8 cellular contexts compared by ENCODE assay signal in genomic region chrX:36898301-36898700, GRCh38.
DNase-seq lines count a peak whose midpoint lies in the region; ATAC-seq and TF ChIP-seq lines count a peak whose summit lies in the region.

No MANE protein-coding gene starts in this region.

- peak; percentile 43; the same call in 1 of the 3 replicates for TF ChIP-seq CTCF in GM12872 (IDR thresholded peaks at IDR 0.05; ENCODE audit: insufficient read depth, low read depth, low read length)
- peak; percentile 33; the same call in 1 of the 2 replicates for TF ChIP-seq CTCF in HFFc6 (IDR thresholded peaks at IDR 0.05)
- peak; percentile 71 for TF ChIP-seq CTCF in SK-N-SH (IDR thresholded peaks at IDR 0.05)
- no peak for TF ChIP-seq CTCF in uterus (IDR thresholded peaks at IDR 0.05)
- TF ChIP-seq CTCF in activated CD8-positive, alpha-beta T cell treated with anti-CD3 and anti-CD28 coated beads for 36 hours (IDR thresholded peaks at IDR 0.05) = no peak

- H4K91ac ChIP-seq in mesenchymal stem cell (ENCODE audit: low read length) = no peak overlapping the region

- H3K4me1 ChIP-seq in SK-N-SH (ENCODE audit: control insufficient read depth in 1 of 2, insufficient read depth in 2 of 2, low read depth in 1 of 2, low read length in 1 of 2) = no peaks in the 10 kb centered on the region
- no peaks in the 10 kb centered on the region for H3K4me1 ChIP-seq in mesenchymal stem cell (ENCODE audit: control insufficient read depth, insufficient read depth, low read depth, low read length)
- H3K4me1 ChIP-seq in uterus = no peaks in the 10 kb centered on the region

- no peaks in the 10 kb centered on the region for H3K27me3 ChIP-seq in SK-N-SH (ENCODE audit: insufficient read depth)
- H3K27me3 ChIP-seq in mesenchymal stem cell (ENCODE audit: control insufficient read depth in 1 of 2, insufficient read depth in 1 of 2, low read length in 2 of 2) = peaks cover 0 to 5% of the 10 kb centered on the region in 2 experiments
- no peaks in the 10 kb centered on the region for H3K27me3 ChIP-seq in uterus

- DNase-seq in HFFc6 = no peak
- peak; percentile 3 for DNase-seq in SK-N-SH
- DNase-seq in mesenchymal stem cell = peak; percentile 2
- no peak for DNase-seq in uterus
- no peak for DNase-seq in activated CD4-positive, alpha-beta T cell treated with anti-CD3 and anti-CD28 coated beads, Interleukin-2, amount 10 ng/mL, durations not matched to agents 7 days and 5 days
- DNase-seq in GM19238 (ENCODE audit: insufficient read length, low spot score) = no peak
- no peak for DNase-seq in activated CD8-positive, alpha-beta T cell treated with anti-CD3 and anti-CD28 coated beads for 36 hours

- H3K9me2 ChIP-seq in SK-N-SH = no peaks in the 10 kb centered on the region

- intact Hi-C loops in uterus (cut with DNase I; ENCODE audit: low total_unique reads) = no loop called here
- intact Hi-C loops in activated CD8-positive, alpha-beta T cell treated with anti-CD3 and anti-CD28 coated beads for 36 hours (cut with micrococcal nuclease) = no loop called here

- no peak overlapping the region for H3K18ac ChIP-seq in mesenchymal stem cell (ENCODE audit: low read depth in 1 of 2, low read length in 2 of 2)

- H3K79me1 ChIP-seq in mesenchymal stem cell (replicated peaks; ENCODE audit: low read length, poor library complexity, severe bottlenecking) = no peaks in the 10 kb centered on the region

- CTCF ChIA-PET in SK-N-SH (lab: Yijun Ruan, JAX) = interaction anchor here (1.8 kb wide), 1 partner anchor 9 kb away, joined by 6 read pairs; no protein-coding TSS in a partner anchor
- CTCF ChIA-PET in activated CD4-positive, alpha-beta T cell treated with anti-CD3 and anti-CD28 coated beads, Interleukin-2, amount 10 ng/mL, durations not matched to agents 7 days and 5 days (lab: Charles Lee) = no interaction called here
- CTCF ChIA-PET in activated CD8-positive, alpha-beta T cell treated with anti-CD3 and anti-CD28 coated beads for 36 hours (lab: Charles Lee) = no interaction called here

- no peak for ATAC-seq in activated CD8-positive, alpha-beta T cell treated with anti-CD3 and anti-CD28 coated beads for 36 hours

- 2% methylated on average over 3 of the region's 3 CpGs for WGBS in SK-N-SH (ENCODE audit: low lambda C conversion rate)
- 67% methylated on average over 2 of the region's 3 CpGs for WGBS in mesenchymal stem cell

- H3K4me3 ChIP-seq in SK-N-SH (ENCODE audit: low read depth in 2 of 2, low read length in 1 of 2) (no peak overlapping the region), mesenchymal stem cell (ENCODE audit: insufficient read depth in 1 of 2, low read depth in 1 of 2, low read length in 2 of 2) (no peak overlapping the region), uterus (no peak overlapping the region)

- H4K20me1 ChIP-seq in SK-N-SH (ENCODE audit: insufficient read depth) = no peaks in the 10 kb centered on the region

- H3K9me3 Mint-ChIP-seq in HFFc6 = no peaks in the 10 kb centered on the region
- H3K9me3 Mint-ChIP-seq in activated CD4-positive, alpha-beta T cell treated with anti-CD3 and anti-CD28 coated beads, Interleukin-2, amount 10 ng/mL, durations not matched to agents 7 days and 5 days = no peaks in the 10 kb centered on the region
- H3K9me3 Mint-ChIP-seq in activated CD8-positive, alpha-beta T cell treated with anti-CD3 and anti-CD28 coated beads for 36 hours = no peaks in the 10 kb centered on the region

- TF ChIP-seq POLR2A in uterus (IDR thresholded peaks at IDR 0.05) = no peak

- no peak overlapping the region for H2AK5ac ChIP-seq in mesenchymal stem cell (ENCODE audit: low read length, severe bottlenecking)

- H3K36me3 ChIP-seq in SK-N-SH (replicated peaks in 1 of 2; ENCODE audit: control insufficient read depth in 1 of 2, insufficient read depth in 2 of 2, low read length in 1 of 2) = no peaks in the 10 kb centered on the region
- no peaks in the 10 kb centered on the region for H3K36me3 ChIP-seq in mesenchymal stem cell (ENCODE audit: control insufficient read depth in 1 of 2, insufficient read depth in 2 of 2, low read depth in 1 of 2, low read length in 2 of 2)
- no peaks in the 10 kb centered on the region for H3K36me3 ChIP-seq in uterus

- TF ChIP-seq RAD21 in SK-N-SH (IDR thresholded peaks at IDR 0.05; ENCODE audit: low read length) = peak; percentile 56

- H3K79me2 ChIP-seq in SK-N-SH (ENCODE audit: insufficient read depth) = no peaks in the 10 kb centered on the region

- no peak overlapping the region for H2BK12ac ChIP-seq in mesenchymal stem cell (ENCODE audit: low read length in 2 of 2)

- no peaks in the 10 kb centered on the region for H3K36me3 Mint-ChIP-seq in HFFc6 (ENCODE audit: low read depth)
- no peaks in the 10 kb centered on the region for H3K36me3 Mint-ChIP-seq in activated CD4-positive, alpha-beta T cell treated with anti-CD3 and anti-CD28 coated beads, Interleukin-2, amount 10 ng/mL, durations not matched to agents 7 days and 5 days (ENCODE audit: low read depth)
- H3K36me3 Mint-ChIP-seq in activated CD8-positive, alpha-beta T cell treated with anti-CD3 and anti-CD28 coated beads for 36 hours (ENCODE audit: low read depth) = no peaks in the 10 kb centered on the region

- no peak overlapping the region for H3K27ac Mint-ChIP-seq in HFFc6
- H3K27ac Mint-ChIP-seq in activated CD4-positive, alpha-beta T cell treated with anti-CD3 and anti-CD28 coated beads, Interleukin-2, amount 10 ng/mL, durations not matched to agents 7 days and 5 days = no peak overlapping the region
- H3K27ac Mint-ChIP-seq in activated CD8-positive, alpha-beta T cell treated with anti-CD3 and anti-CD28 coated beads for 36 hours = no peak overlapping the region

- no peak for TF ChIP-seq EP300 in SK-N-SH (IDR thresholded peaks at IDR 0.05; ENCODE audit: borderline replicate concordance in 1 of 2, low read depth in 1 of 2, low read length in 1 of 2)

- no peaks in the 10 kb centered on the region; the same call in 1 of the 2 replicates for H3K27me3 Mint-ChIP-seq in HFFc6 (ENCODE audit: insufficient read depth)
- H3K27me3 Mint-ChIP-seq in activated CD4-positive, alpha-beta T cell treated with anti-CD3 and anti-CD28 coated beads, Interleukin-2, amount 10 ng/mL, durations not matched to agents 7 days and 5 days = no peaks in the 10 kb centered on the region
- no peaks in the 10 kb centered on the region for H3K27me3 Mint-ChIP-seq in activated CD8-positive, alpha-beta T cell treated with anti-CD3 and anti-CD28 coated beads for 36 hours

- no peak overlapping the region for H2BK15ac ChIP-seq in mesenchymal stem cell (ENCODE audit: low read depth, poor library complexity, severe bottlenecking)

- POLR2A ChIA-PET in SK-N-SH (lab: Yijun Ruan, JAX) = no interaction called here
- POLR2A ChIA-PET in activated CD4-positive, alpha-beta T cell treated with anti-CD3 and anti-CD28 coated beads, Interleukin-2, amount 10 ng/mL, durations not matched to agents 7 days and 5 days (lab: Charles Lee) = no interaction called here
- POLR2A ChIA-PET in activated CD8-positive, alpha-beta T cell treated with anti-CD3 and anti-CD28 coated beads for 36 hours (lab: Charles Lee) = no interaction called here

- H3K4me2 ChIP-seq in SK-N-SH (no peak overlapping the region), mesenchymal stem cell (ENCODE audit: low read length, poor library complexity, severe bottlenecking) (no peak overlapping the region)

- no peak overlapping the region for H2BK120ac ChIP-seq in mesenchymal stem cell (ENCODE audit: low read depth, low read length)

- H3K4ac ChIP-seq in mesenchymal stem cell (ENCODE audit: low read depth in 1 of 2, low read length in 2 of 2) = no peak overlapping the region

- H3K9me3 ChIP-seq in SK-N-SH (no peaks in the 10 kb centered on the region), mesenchymal stem cell (ENCODE audit: control insufficient read depth, low read length) (no peaks in the 10 kb centered on the region), uterus (no peaks in the 10 kb centered on the region)

- no peak overlapping the region for H2BK5ac ChIP-seq in mesenchymal stem cell (ENCODE audit: low read depth, low read length, poor library complexity, severe bottlenecking)

- H3K27ac ChIP-seq in SK-N-SH (ENCODE audit: low read depth in 2 of 2, low read length in 1 of 2) = no peak overlapping the region
- H3K27ac ChIP-seq in mesenchymal stem cell (ENCODE audit: low read length, poor library complexity, severe bottlenecking) = no peak overlapping the region
- no peak overlapping the region for H3K27ac ChIP-seq in uterus

- no peak overlapping the region for H4K8ac ChIP-seq in mesenchymal stem cell (ENCODE audit: low read length)

- no peak overlapping the region for H3K4me3 Mint-ChIP-seq in HFFc6
- no peak overlapping the region for H3K4me3 Mint-ChIP-seq in activated CD4-positive, alpha-beta T cell treated with anti-CD3 and anti-CD28 coated beads, Interleukin-2, amount 10 ng/mL, durations not matched to agents 7 days and 5 days
- H3K4me3 Mint-ChIP-seq in activated CD8-positive, alpha-beta T cell treated with anti-CD3 and anti-CD28 coated beads for 36 hours = no peak overlapping the region

- no peak overlapping the region for H3K14ac ChIP-seq in mesenchymal stem cell (ENCODE audit: low read length in 2 of 2)

- no peak overlapping the region for H3K9ac ChIP-seq in SK-N-SH
- H3K9ac ChIP-seq in mesenchymal stem cell (ENCODE audit: low read length) = no peak overlapping the region

- no peaks in the 10 kb centered on the region for H3F3A ChIP-seq in SK-N-SH (replicated peaks; ENCODE audit: insufficient read depth)

- no peaks in the 10 kb centered on the region for H3K4me1 Mint-ChIP-seq in HFFc6 (ENCODE audit: low read depth)
- no peaks in the 10 kb centered on the region for H3K4me1 Mint-ChIP-seq in activated CD4-positive, alpha-beta T cell treated with anti-CD3 and anti-CD28 coated beads, Interleukin-2, amount 10 ng/mL, durations not matched to agents 7 days and 5 days
- H3K4me1 Mint-ChIP-seq in activated CD8-positive, alpha-beta T cell treated with anti-CD3 and anti-CD28 coated beads for 36 hours (ENCODE audit: low read depth) = no peaks in the 10 kb centered on the region

- H2AFZ ChIP-seq in SK-N-SH (ENCODE audit: low read depth) (no peak overlapping the region), mesenchymal stem cell (ENCODE audit: low read depth, low read length) (no peak overlapping the region)

- no peak overlapping the region for H3K23ac ChIP-seq in mesenchymal stem cell (ENCODE audit: low read length in 2 of 2)

TF ChIP-seq in SK-N-SH, 30 proteins besides CTCF, POLR2A, EP300 and RAD21:
- TF ChIP-seq, protein P1, sequence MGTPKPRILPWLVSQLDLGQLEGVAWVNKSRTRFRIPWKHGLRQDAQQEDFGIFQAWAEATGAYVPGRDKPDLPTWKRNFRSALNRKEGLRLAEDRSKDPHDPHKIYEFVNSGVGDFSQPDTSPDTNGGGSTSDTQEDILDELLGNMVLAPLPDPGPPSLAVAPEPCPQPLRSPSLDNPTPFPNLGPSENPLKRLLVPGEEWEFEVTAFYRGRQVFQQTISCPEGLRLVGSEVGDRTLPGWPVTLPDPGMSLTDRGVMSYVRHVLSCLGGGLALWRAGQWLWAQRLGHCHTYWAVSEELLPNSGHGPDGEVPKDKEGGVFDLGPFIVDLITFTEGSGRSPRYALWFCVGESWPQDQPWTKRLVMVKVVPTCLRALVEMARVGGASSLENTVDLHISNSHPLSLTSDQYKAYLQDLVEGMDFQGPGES (IDR thresholded peaks at IDR 0.05; ENCODE audit: low read depth, low read length) = no peak
- TF ChIP-seq SMC3 (IDR thresholded peaks at IDR 0.05; ENCODE audit: low read depth, low read length) = peak; percentile 17; the same call in 1 of the 2 replicates
TF ChIP-seq in SK-N-SH: peak in this region for 1.

Comparison
In these comparisons a context has a peak if more than half of its experiments do, and no peak if none do; other contexts are left out.
1. CTCF ChIP-seq: peak in GM12872 (single experiment), HFFc6 (single experiment) and SK-N-SH (single experiment); none in uterus (0 of 4) and activated CD8-positive, alpha-beta T cell treated with anti-CD3 and anti-CD28 coated beads for 36 hours (single experiment).
2. DNase-seq: peak in SK-N-SH (single experiment) and mesenchymal stem cell (single experiment); none in HFFc6 (single experiment), uterus (0 of 2), activated CD4-positive, alpha-beta T cell treated with anti-CD3 and anti-CD28 coated beads, Interleukin-2, amount 10 ng/mL, durations not matched to agents 7 days and 5 days (single experiment), GM19238 (single experiment) and activated CD8-positive, alpha-beta T cell treated with anti-CD3 and anti-CD28 coated beads for 36 hours (single experiment).